Comparison of ENCODE assay signal across 8 cellular contexts in genomic region chr7:38463277-38464224, GRCh38.
DNase-seq lines count a peak whose midpoint lies in the region; ATAC-seq and TF ChIP-seq lines count a peak whose summit lies in the region.

No MANE protein-coding gene starts in this region.

- peak overlapping the region; percentile 44 for H3K4me3 Mint-ChIP-seq in activated CD4-positive, alpha-beta T cell treated with anti-CD3 and anti-CD28 coated beads, Interleukin-2, amount 10 ng/mL, durations not matched to agents 7 days and 5 days

- H2AFZ ChIP-seq in osteoblast (ENCODE audit: low read length) (no peak overlapping the region), PC-9 (no peak overlapping the region)

- no peaks in the 10 kb centered on the region for H3K9me3 ChIP-seq in osteoblast (ENCODE audit: low read depth, low read length)
- H3K9me3 ChIP-seq in PC-9 (ENCODE audit: insufficient read depth, low read depth): no peaks in the 10 kb centered on the region

- H3K27ac Mint-ChIP-seq in activated CD4-positive, alpha-beta T cell treated with anti-CD3 and anti-CD28 coated beads, Interleukin-2, amount 10 ng/mL, durations not matched to agents 7 days and 5 days: peak overlapping the region; percentile 88

- H4K20me1 ChIP-seq in osteoblast (ENCODE audit: insufficient read depth, low read length) (no peaks in the 10 kb centered on the region), PC-9 (ENCODE audit: insufficient read depth) (no peaks in the 10 kb centered on the region)

- H3K36me3 Mint-ChIP-seq in activated CD4-positive, alpha-beta T cell treated with anti-CD3 and anti-CD28 coated beads, Interleukin-2, amount 10 ng/mL, durations not matched to agents 7 days and 5 days (ENCODE audit: low read depth): peaks cover 12% of the 10 kb centered on the region

- TF ChIP-seq CTCF in osteoblast (IDR thresholded peaks at IDR 0.05; ENCODE audit: extremely low read depth, low read depth, low read length) (no peak), PC-9 (conservative IDR thresholded peaks at IDR 0.05) (no peak)

- H3K27ac ChIP-seq in osteoblast (ENCODE audit: low read depth, low read length): no peak overlapping the region
- no peak overlapping the region for H3K27ac ChIP-seq in PC-9

- H3F3A ChIP-seq in PC-9 (ENCODE audit: insufficient read depth, low read depth): no peaks in the 10 kb centered on the region

- H3K4me3 ChIP-seq in osteoblast (ENCODE audit: insufficient read depth, low read length): no peak overlapping the region
- H3K4me3 ChIP-seq in PC-9: no peak overlapping the region

- peaks cover 12% of the 10 kb centered on the region for H3K9me3 Mint-ChIP-seq in activated CD4-positive, alpha-beta T cell treated with anti-CD3 and anti-CD28 coated beads, Interleukin-2, amount 10 ng/mL, durations not matched to agents 7 days and 5 days

- peak; percentile 89 for ATAC-seq in GM19455 (IDR thresholded peaks at IDR 0.05; ENCODE audit: unreplicated experiment)
- peak; percentile 95 for ATAC-seq in HG03520 (IDR thresholded peaks at IDR 0.05; ENCODE audit: unreplicated experiment)

- no peaks in the 10 kb centered on the region for H3K36me3 ChIP-seq in osteoblast (ENCODE audit: insufficient read depth, low read length)
- no peaks in the 10 kb centered on the region for H3K36me3 ChIP-seq in PC-9 (ENCODE audit: low read depth)

- BruUV-seq in PC-9 (replicated peaks; lab: Mats Ljungman, UMichigan): no TSS peak

- H3K27me3 ChIP-seq in osteoblast (ENCODE audit: insufficient read depth, low read length) (no peaks in the 10 kb centered on the region), PC-9 (ENCODE audit: insufficient read depth, low read depth) (peaks cover 42% of the 10 kb centered on the region)

- H3K4me1 Mint-ChIP-seq in activated CD4-positive, alpha-beta T cell treated with anti-CD3 and anti-CD28 coated beads, Interleukin-2, amount 10 ng/mL, durations not matched to agents 7 days and 5 days: peaks cover 20% of the 10 kb centered on the region

- intact Hi-C loops in PC-9 (cut with micrococcal nuclease; ENCODE audit: unreplicated experiment): no loop called here

- DNase-seq in Ammon's horn (ENCODE audit: low spot score): peak; percentile 49
- DNase-seq in activated CD4-positive, alpha-beta T cell treated with anti-CD3 and anti-CD28 coated beads, Interleukin-2, amount 10 ng/mL, durations not matched to agents 7 days and 5 days: peak; percentile 82
- peak; percentile 1 for DNase-seq in dermis blood vessel endothelial cell
- DNase-seq in stimulated activated CD4-positive, alpha-beta T cell treated with anti-CD3 and anti-CD28 coated beads, Interleukin-15, amount 100 ng/mL, for 48 hours (ENCODE audit: low read depth in 2 of 2): peak; percentile 71 to 77
- DNase-seq in osteoblast (ENCODE audit: insufficient read length, low spot score, missing footprints): no peak
- DNase-seq in PC-9: no peak

- H3K79me2 ChIP-seq in osteoblast (ENCODE audit: insufficient read depth, low read length) (no peaks in the 10 kb centered on the region), PC-9 (ENCODE audit: low read depth) (no peaks in the 10 kb centered on the region)

- CTCF ChIA-PET in activated CD4-positive, alpha-beta T cell treated with anti-CD3 and anti-CD28 coated beads, Interleukin-2, amount 10 ng/mL, durations not matched to agents 7 days and 5 days (lab: Charles Lee): no interaction called here
- CTCF ChIA-PET in PC-9 (lab: Charles Lee): no interaction called here

- H3K4me2 ChIP-seq in osteoblast (ENCODE audit: insufficient read depth, low read length) (no peak overlapping the region), PC-9 (no peak overlapping the region)

- H3K27me3 Mint-ChIP-seq in activated CD4-positive, alpha-beta T cell treated with anti-CD3 and anti-CD28 coated beads, Interleukin-2, amount 10 ng/mL, durations not matched to agents 7 days and 5 days: peaks cover under 1% of the 10 kb centered on the region

- H3K4me1 ChIP-seq in osteoblast (ENCODE audit: insufficient read depth, low read length) (no peaks in the 10 kb centered on the region), PC-9 (replicated peaks; ENCODE audit: insufficient read depth) (no peaks in the 10 kb centered on the region)

- H3K9me2 ChIP-seq in PC-9 (ENCODE audit: insufficient read depth): no peaks in the 10 kb centered on the region; the same call in 1 of the 2 replicates

- POLR2A ChIA-PET in activated CD4-positive, alpha-beta T cell treated with anti-CD3 and anti-CD28 coated beads, Interleukin-2, amount 10 ng/mL, durations not matched to agents 7 days and 5 days (lab: Charles Lee): no interaction called here
- POLR2A ChIA-PET in PC-9 (lab: Charles Lee; ENCODE audit: unreplicated experiment): no interaction called here

Comparison
In these comparisons a context has a peak if more than half of its experiments do, and no peak if none do; other contexts are left out.
1. DNase-seq: peak in Ammon's horn (single experiment), activated CD4-positive, alpha-beta T cell treated with anti-CD3 and anti-CD28 coated beads, Interleukin-2, amount 10 ng/mL, durations not matched to agents 7 days and 5 days (single experiment), dermis blood vessel endothelial cell (single experiment) and stimulated activated CD4-positive, alpha-beta T cell treated with anti-CD3 and anti-CD28 coated beads, Interleukin-15, amount 100 ng/mL, for 48 hours (2 of 2); none in osteoblast (single experiment) and PC-9 (0 of 2).